In the genomic region with DNA sequence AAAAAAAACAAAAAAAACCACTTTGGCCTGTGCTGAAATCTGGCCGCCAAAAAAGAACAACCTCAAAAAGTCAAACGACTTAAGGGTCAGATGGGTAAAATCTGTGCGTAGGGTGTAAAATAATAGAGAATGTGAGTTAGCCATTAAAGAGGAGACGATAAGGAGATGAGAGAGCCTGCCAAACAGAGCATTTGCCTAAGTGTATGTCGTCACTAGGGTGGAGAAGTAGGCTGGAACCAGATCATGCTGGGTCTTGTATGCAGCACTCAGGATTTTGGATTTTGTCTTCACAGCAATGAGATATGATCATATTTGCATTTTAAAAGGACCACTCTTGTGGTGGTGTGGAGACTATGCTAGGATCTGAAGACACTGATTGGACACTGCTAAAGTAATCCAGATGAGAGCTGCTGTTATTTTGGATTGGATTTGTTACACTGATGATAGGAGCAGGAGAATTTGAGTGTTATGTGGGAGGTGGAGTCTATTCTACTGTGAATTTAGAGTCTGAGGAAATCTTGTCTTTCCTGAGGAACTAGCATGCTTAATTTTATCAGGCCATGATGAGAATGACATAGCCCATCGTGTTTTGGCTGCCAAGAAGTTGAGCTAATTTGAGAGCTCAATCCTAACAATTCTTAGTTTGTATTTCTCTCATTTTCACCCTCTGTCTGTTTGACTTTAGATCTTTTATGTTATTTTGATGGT, we compare ENCODE assay signal across 27 cellular contexts. TPM values are rescaled to one million over a fixed set of nuclear protein-coding genes. Genes with fewer than 3 reads are reported as not detected.
"Had no signal": no experiment of that assay in that cellular context is flagged by ENCODE, and none has a peak within 500 bp of the region (broad histone marks: within the 10 kb centered on the region; RNA-seq: fewer than 3 reads in every experiment).

No MANE protein-coding gene starts in this region.

- H3K27ac Mint-ChIP-seq: activated B cell treated with CpG ODN at 0.5 μM for 24 hours; activated CD4-positive, alpha-beta T cell treated with anti-CD3 and anti-CD28 coated beads, Interleukin-2, amount 10 ng/mL, durations not matched to agents 24 days and 14 days; activated naive CD8-positive, alpha-beta T cell; T-helper 1 cell treated with Interleukin-12 subunit alpha and Interleukin-12 subunit beta and Interleukin-4 antibody, amounts not matched to agents 30 μg/mL and 1 μg/mL, for 36 hours had no signal

- H3K36me3 ChIP-seq: breast epithelium, SJCRH30 had no signal

- H3K9me3 ChIP-seq: breast epithelium, SJCRH30 had no signal

- H3K27ac ChIP-seq: breast epithelium, SJCRH30 had no signal

- H3K4me3 ChIP-seq: breast epithelium, K562, SJCRH30 had no signal

- ATAC-seq: activated T-cell treated with anti-CD3 and anti-CD28 coated beads, Interleukin-2, amount 50 U/mL, for 4 hours; K562 had no signal

- H3K4me1 Mint-ChIP-seq: activated B cell treated with CpG ODN at 0.5 μM for 24 hours; activated CD4-positive, alpha-beta T cell treated with anti-CD3 and anti-CD28 coated beads, Interleukin-2, amount 10 ng/mL, durations not matched to agents 24 days and 14 days; central memory CD8-positive, alpha-beta T cell had no signal

- H3K36me3 Mint-ChIP-seq: activated naive CD8-positive, alpha-beta T cell had no signal

- DNase-seq: activated B cell treated with CpG ODN at 0.5 μM for 24 hours; activated CD4-positive, alpha-beta T cell treated with anti-CD3 and anti-CD28 coated beads for 1 hour; activated CD4-positive, alpha-beta T cell treated with anti-CD3 and anti-CD28 coated beads, Interleukin-2, amount 10 ng/mL, durations not matched to agents 24 days and 14 days; activated CD4-positive, alpha-beta T cell treated with anti-CD3 and anti-CD28 coated beads, Interleukin-2, amount 50 U/mL, for 48 hours; activated CD8-positive, alpha-beta memory T cell treated with anti-CD3 and anti-CD28 coated beads for 24 hours; activated effector memory CD4-positive, alpha-beta T cell treated with anti-CD3 and anti-CD28 coated beads, Interleukin-2, amount 50 U/mL, for 16 hours; activated naive CD4-positive, alpha-beta T cell treated with Interleukin-2 at 50 U/mL for 16 hours; activated T-cell treated with anti-CD3 and anti-CD28 coated beads, Interleukin-2, amount 50 U/mL, for 4 hours; amygdala; Karpas-422; NCI-H1048; NCI-H146; NCI-H187 treated with DMSO at 0.1 percent for 48 hours; NCI-H2081 treated with DMSO at 0.1 percent for 48 hours; NCI-H345; NCI-H510A; NCI-H526 treated with DMSO at 0.1 percent for 48 hours; NCI-H82; SJCRH30; T-helper 9 cell had no signal

- H3K27me3 Mint-ChIP-seq: activated B cell treated with CpG ODN at 0.5 μM for 24 hours had no signal

- H3K27me3 ChIP-seq: breast epithelium had no signal

- H3K9me3 Mint-ChIP-seq: activated B cell treated with CpG ODN at 0.5 μM for 24 hours; activated CD4-positive, alpha-beta T cell treated with anti-CD3 and anti-CD28 coated beads, Interleukin-2, amount 10 ng/mL, durations not matched to agents 24 days and 14 days; activated T-cell treated with anti-CD3 and anti-CD28 coated beads, Interleukin-2, amount 50 U/mL, for 4 hours; central memory CD8-positive, alpha-beta T cell; T-helper 1 cell treated with Interleukin-12 subunit alpha and Interleukin-12 subunit beta and Interleukin-4 antibody, amounts not matched to agents 30 μg/mL and 1 μg/mL, for 36 hours had no signal

- FAIRE-seq: K562 had no signal

- H3K4me3 Mint-ChIP-seq: activated B cell treated with CpG ODN at 0.5 μM for 24 hours; activated CD4-positive, alpha-beta T cell treated with anti-CD3 and anti-CD28 coated beads, Interleukin-2, amount 10 ng/mL, durations not matched to agents 24 days and 14 days; activated naive CD8-positive, alpha-beta T cell; activated T-cell treated with anti-CD3 and anti-CD28 coated beads, Interleukin-2, amount 50 U/mL, for 4 hours; central memory CD8-positive, alpha-beta T cell; T-helper 1 cell treated with Interleukin-12 subunit alpha and Interleukin-12 subunit beta and Interleukin-4 antibody, amounts not matched to agents 30 μg/mL and 1 μg/mL, for 36 hours had no signal

- H3K4me1 ChIP-seq: breast epithelium, SJCRH30 had no signal

RNA-seq across cellular contexts. Expression of a gene that starts 24.8 kb away (rescaled TPM):
- total RNA-seq: activated B cell treated with CpG ODN at 0.5 μM for 24 hours; activated CD4-positive, alpha-beta T cell treated with anti-CD3 and anti-CD28 coated beads, Interleukin-2, amount 10 ng/mL, durations not matched to agents 24 days and 14 days; activated T-cell treated with anti-CD3 and anti-CD28 coated beads, Interleukin-2, amount 50 U/mL, for 4 hours; K562; OCI-LY7; RPMI7951; SJCRH30 had no signal
- polyA plus RNA-seq: K562 had no signal
